1 cellular context compared by ENCODE assay signal in the genomic region with DNA sequence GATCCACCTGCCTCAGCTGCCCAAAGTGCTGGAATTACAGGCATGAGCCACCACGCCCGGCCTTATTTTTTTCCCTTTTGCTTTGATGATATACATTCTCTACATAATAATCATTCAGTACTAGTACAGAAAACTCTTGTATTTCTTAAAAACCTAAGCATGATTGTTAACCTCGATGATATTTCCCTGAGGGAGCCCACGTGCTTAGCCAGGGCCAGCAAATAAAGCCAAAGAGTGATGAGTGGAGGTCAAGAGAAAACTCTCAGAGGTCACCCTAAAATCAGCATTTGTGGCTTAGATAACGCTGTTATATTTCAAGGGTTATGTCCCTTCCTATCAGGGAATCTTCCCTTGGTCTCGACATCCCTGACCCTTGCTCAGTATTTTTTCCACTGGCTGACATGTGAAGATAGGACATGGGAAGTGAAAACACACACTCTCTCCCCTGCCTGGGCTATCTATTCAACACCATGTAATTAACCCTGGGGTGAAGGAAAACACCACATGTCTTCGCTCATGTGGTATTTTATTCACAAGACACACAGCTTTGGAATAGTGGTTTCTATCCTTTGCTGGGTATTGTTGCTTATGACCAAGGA.
A peak's percentile ranks its signal among the peaks of the same experiment; 100 is the strongest.
TF ChIP-seq lines count a peak whose summit lies in the region.

No MANE protein-coding gene starts in this region.

TF ChIP-seq in K562, 482 proteins besides CTCF, POLR2A, EP300 and RAD21 (continues in another document):
- TF ChIP-seq NFRKB (IDR thresholded peaks at IDR 0.05; ENCODE audit: low read depth) (no peak), ZNF445 (CRISPR knock-in tag; IDR thresholded peaks at IDR 0.05; ENCODE audit: low read depth) (no peak), RBM39 (optimal IDR thresholded peaks at IDR 0.05; ENCODE audit: low read depth, low read length) (no peak), ZNF253 (CRISPR knock-in tag; conservative IDR thresholded peaks at IDR 0.05) (no peak), KLF10 (CRISPR knock-in tag; IDR thresholded peaks at IDR 0.05) (no peak), NR2C2 (CRISPR knock-in tag; IDR thresholded peaks at IDR 0.05) (no peak), NR2C2 (tag; IDR thresholded peaks at IDR 0.05) (no peak), XRCC3 (IDR thresholded peaks at IDR 0.05) (no peak), FOXA3 (CRISPR knock-in tag; conservative IDR thresholded peaks at IDR 0.05 in 1 of 2, IDR thresholded peaks at IDR 0.05 in 1 of 2) (no peak), KDM1A (IDR thresholded peaks at IDR 0.05) (peak; percentile 87 to 90; a peak in 3 of 4 replicates), POLR2H (tag; IDR thresholded peaks at IDR 0.05; ENCODE audit: low read depth) (no peak), BRF1 (IDR thresholded peaks at IDR 0.05; ENCODE audit: borderline replicate concordance, extremely low read depth, insufficient read length) (no peak), BHLHE40 (IDR thresholded peaks at IDR 0.05; ENCODE audit: low read length) (0 out of 2 replicates have a peak, but pooled peaks have one; percentile 33), REST (CRISPR knock-in tag; IDR thresholded peaks at IDR 0.05; ENCODE audit: low read depth) (no peak), MCM3 (IDR thresholded peaks at IDR 0.05) (no peak), CCNT2 (IDR thresholded peaks at IDR 0.05; ENCODE audit: borderline replicate concordance, extremely low read depth, insufficient read length, low read depth, low read length) (peak; percentile 18), TRIM24 (IDR thresholded peaks at IDR 0.05) (peak in 1 of 2 experiments; percentile 22; a peak in 1 of 4 replicates), ILK (tag; IDR thresholded peaks at IDR 0.05; ENCODE audit: borderline replicate concordance, low read depth) (no peak), SMARCE1 (IDR thresholded peaks at IDR 0.05) (no peak), NFATC3 (IDR thresholded peaks at IDR 0.05) (no peak), CEBPG (CRISPR knock-in tag; IDR thresholded peaks at IDR 0.05) (no peak), CEBPG (tag; conservative IDR thresholded peaks at IDR 0.05 in 1 of 2, IDR thresholded peaks at IDR 0.05 in 1 of 2) (no peak), TCF7L2 (IDR thresholded peaks at IDR 0.05; ENCODE audit: low read depth, low read length) (no peak), RBBP5 (IDR thresholded peaks at IDR 0.05; ENCODE audit: borderline replicate concordance, insufficient read depth, low read length, poor library complexity, severe bottlenecking) (no peak), NR2C1 (IDR thresholded peaks at IDR 0.05) (no peak), NR2C1 (tag; IDR thresholded peaks at IDR 0.05) (0 out of 2 replicates have a peak, but pooled peaks have one; percentile 37), ZNF24 (IDR thresholded peaks at IDR 0.05) (no peak), ASH1L (IDR thresholded peaks at IDR 0.05; ENCODE audit: borderline replicate concordance, low read depth, partially characterized antibody) (no peak), SFPQ (IDR thresholded peaks at IDR 0.05; ENCODE audit: low read depth, low read length) (no peak), ZNF764 (CRISPR knock-in tag; IDR thresholded peaks at IDR 0.05; ENCODE audit: low read depth) (no peak), SAP30 (IDR thresholded peaks at IDR 0.05; ENCODE audit: borderline replicate concordance, insufficient read depth, low read depth, low read length, poor library complexity, severe bottlenecking) (no peak), ZNF311 (CRISPR knock-in tag; IDR thresholded peaks at IDR 0.05) (no peak), EWSR1 (IDR thresholded peaks at IDR 0.05; ENCODE audit: borderline replicate concordance, low read depth, partially characterized antibody) (no peak), ELF4 (CRISPR knock-in tag; IDR thresholded peaks at IDR 0.05) (no peak), CREB3 (tag; conservative IDR thresholded peaks at IDR 0.05; ENCODE audit: low read depth) (no peak), SUPT5H (IDR thresholded peaks at IDR 0.05) (no peak), CBX8 (IDR thresholded peaks at IDR 0.05; ENCODE audit: borderline replicate concordance, extremely low read depth, low read depth, low read length, poor library complexity, severe bottlenecking) (no peak), ZFPM2 (CRISPR knock-in tag; IDR thresholded peaks at IDR 0.05) (no peak), RCOR1 (IDR thresholded peaks at IDR 0.05; ENCODE audit: borderline replicate concordance in 1 of 2, low read depth in 2 of 2, low read length in 2 of 2) (peak in 1 of 2 experiments; percentile 89; a peak in 2 of 4 replicates), YBX1 (IDR thresholded peaks at IDR 0.05) (no peak), FOS (IDR thresholded peaks at IDR 0.05; ENCODE audit: extremely low read depth, insufficient read length) (no peak), CBFA2T3 (IDR thresholded peaks at IDR 0.05) (peak; percentile 76), DDX20 (tag; IDR thresholded peaks at IDR 0.05; ENCODE audit: low read depth) (no peak), MCM2 (IDR thresholded peaks at IDR 0.05; ENCODE audit: low read depth) (no peak), PPARD (CRISPR knock-in tag; IDR thresholded peaks at IDR 0.05) (no peak), ARID1B (IDR thresholded peaks at IDR 0.05) (no peak; the same call in 1 of the 2 replicates), SMARCA5 (IDR thresholded peaks at IDR 0.05) (no peak), TEAD4 (IDR thresholded peaks at IDR 0.05; ENCODE audit: low read length) (peak; percentile 74), TEAD4 (CRISPR knock-in tag; IDR thresholded peaks at IDR 0.05; ENCODE audit: borderline replicate concordance) (no peak), ZNF316 (IDR thresholded peaks at IDR 0.05) (no peak), EP400 (IDR thresholded peaks at IDR 0.05) (no peak)
- TF ChIP-seq, protein P1, sequence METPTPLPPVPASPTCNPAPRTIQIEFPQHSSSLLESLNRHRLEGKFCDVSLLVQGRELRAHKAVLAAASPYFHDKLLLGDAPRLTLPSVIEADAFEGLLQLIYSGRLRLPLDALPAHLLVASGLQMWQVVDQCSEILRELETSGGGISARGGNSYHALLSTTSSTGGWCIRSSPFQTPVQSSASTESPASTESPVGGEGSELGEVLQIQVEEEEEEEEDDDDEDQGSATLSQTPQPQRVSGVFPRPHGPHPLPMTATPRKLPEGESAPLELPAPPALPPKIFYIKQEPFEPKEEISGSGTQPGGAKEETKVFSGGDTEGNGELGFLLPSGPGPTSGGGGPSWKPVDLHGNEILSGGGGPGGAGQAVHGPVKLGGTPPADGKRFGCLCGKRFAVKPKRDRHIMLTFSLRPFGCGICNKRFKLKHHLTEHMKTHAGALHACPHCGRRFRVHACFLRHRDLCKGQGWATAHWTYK (CRISPR knock-in tag; IDR thresholded peaks at IDR 0.05) = no peak
- TF ChIP-seq, protein P2, sequence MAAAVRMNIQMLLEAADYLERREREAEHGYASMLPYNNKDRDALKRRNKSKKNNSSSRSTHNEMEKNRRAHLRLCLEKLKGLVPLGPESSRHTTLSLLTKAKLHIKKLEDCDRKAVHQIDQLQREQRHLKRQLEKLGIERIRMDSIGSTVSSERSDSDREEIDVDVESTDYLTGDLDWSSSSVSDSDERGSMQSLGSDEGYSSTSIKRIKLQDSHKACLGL (CRISPR knock-in tag; IDR thresholded peaks at IDR 0.05; ENCODE audit: borderline replicate concordance, poor library complexity, severe bottlenecking) = no peak
- TF ChIP-seq, protein P3, sequence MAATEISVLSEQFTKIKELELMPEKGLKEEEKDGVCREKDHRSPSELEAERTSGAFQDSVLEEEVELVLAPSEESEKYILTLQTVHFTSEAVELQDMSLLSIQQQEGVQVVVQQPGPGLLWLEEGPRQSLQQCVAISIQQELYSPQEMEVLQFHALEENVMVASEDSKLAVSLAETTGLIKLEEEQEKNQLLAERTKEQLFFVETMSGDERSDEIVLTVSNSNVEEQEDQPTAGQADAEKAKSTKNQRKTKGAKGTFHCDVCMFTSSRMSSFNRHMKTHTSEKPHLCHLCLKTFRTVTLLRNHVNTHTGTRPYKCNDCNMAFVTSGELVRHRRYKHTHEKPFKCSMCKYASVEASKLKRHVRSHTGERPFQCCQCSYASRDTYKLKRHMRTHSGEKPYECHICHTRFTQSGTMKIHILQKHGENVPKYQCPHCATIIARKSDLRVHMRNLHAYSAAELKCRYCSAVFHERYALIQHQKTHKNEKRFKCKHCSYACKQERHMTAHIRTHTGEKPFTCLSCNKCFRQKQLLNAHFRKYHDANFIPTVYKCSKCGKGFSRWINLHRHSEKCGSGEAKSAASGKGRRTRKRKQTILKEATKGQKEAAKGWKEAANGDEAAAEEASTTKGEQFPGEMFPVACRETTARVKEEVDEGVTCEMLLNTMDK (IDR thresholded peaks at IDR 0.05; ENCODE audit: borderline replicate concordance, insufficient read depth, low read depth, low read length, poor library complexity, severe bottlenecking) = no peak
- TF ChIP-seq, protein P4, sequence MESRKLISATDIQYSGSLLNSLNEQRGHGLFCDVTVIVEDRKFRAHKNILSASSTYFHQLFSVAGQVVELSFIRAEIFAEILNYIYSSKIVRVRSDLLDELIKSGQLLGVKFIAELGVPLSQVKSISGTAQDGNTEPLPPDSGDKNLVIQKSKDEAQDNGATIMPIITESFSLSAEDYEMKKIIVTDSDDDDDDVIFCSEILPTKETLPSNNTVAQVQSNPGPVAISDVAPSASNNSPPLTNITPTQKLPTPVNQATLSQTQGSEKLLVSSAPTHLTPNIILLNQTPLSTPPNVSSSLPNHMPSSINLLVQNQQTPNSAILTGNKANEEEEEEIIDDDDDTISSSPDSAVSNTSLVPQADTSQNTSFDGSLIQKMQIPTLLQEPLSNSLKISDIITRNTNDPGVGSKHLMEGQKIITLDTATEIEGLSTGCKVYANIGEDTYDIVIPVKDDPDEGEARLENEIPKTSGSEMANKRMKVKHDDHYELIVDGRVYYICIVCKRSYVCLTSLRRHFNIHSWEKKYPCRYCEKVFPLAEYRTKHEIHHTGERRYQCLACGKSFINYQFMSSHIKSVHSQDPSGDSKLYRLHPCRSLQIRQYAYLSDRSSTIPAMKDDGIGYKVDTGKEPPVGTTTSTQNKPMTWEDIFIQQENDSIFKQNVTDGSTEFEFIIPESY (CRISPR knock-in tag; IDR thresholded peaks at IDR 0.05) = no peak
- TF ChIP-seq, protein P5, sequence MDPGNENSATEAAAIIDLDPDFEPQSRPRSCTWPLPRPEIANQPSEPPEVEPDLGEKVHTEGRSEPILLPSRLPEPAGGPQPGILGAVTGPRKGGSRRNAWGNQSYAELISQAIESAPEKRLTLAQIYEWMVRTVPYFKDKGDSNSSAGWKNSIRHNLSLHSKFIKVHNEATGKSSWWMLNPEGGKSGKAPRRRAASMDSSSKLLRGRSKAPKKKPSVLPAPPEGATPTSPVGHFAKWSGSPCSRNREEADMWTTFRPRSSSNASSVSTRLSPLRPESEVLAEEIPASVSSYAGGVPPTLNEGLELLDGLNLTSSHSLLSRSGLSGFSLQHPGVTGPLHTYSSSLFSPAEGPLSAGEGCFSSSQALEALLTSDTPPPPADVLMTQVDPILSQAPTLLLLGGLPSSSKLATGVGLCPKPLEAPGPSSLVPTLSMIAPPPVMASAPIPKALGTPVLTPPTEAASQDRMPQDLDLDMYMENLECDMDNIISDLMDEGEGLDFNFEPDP (CRISPR knock-in tag; IDR thresholded peaks at IDR 0.05) = no peak
